8 cellular contexts compared by ENCODE assay signal in the genomic region with DNA sequence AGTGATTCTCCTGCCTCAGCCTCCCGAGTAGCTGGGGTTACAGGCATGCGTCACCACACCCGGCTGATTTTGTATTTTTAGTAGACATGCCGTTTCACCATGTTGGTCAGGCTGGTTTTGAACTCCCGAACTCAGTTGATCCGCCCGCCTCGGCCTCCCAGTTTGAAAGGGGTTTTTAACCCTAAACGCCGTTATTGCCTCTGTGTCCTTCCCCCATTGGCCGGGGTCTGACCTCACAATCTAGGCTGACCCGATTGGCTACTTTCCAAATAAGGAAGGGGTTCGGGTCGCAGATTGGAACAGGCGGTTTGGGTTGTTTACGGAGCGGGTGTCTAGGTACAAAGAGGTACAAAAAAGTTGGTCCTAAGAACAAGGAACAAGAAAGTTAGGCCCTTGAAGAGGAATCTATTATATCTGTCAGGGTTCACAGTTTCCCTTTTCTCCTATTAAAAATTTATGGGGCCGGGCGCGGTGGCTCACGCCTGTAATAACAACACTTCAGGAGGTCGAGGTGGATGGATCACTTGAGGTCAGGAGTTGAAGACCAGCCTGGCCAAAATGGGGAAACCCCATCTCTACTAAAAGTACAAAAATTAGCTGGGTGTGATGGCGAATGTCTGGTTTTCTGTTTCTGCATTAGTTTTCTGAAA. TPM values are rescaled to one million over a fixed set of nuclear protein-coding genes. Genes with fewer than 3 reads are reported as not detected.
DNase-seq lines count a peak whose midpoint lies in the region; ATAC-seq and TF ChIP-seq lines count a peak whose summit lies in the region.

No MANE protein-coding gene starts in this region.

- in situ Hi-C loops in astrocyte of the spinal cord (cut with HindIII; ENCODE audit: low sequenced_read_pairs), result no loop called here

- peak overlapping the region; percentile 81 for H3K4me3 ChIP-seq in astrocyte of the spinal cord (ENCODE audit: low read depth, low read length)

- H3K4me1 Mint-ChIP-seq in T-helper 1 cell treated with Interleukin-12 subunit alpha and Interleukin-12 subunit beta and Interleukin-4 antibody, amounts not matched to agents 30 μg/mL and 1 μg/mL, for 36 hours (ENCODE audit: low read depth), result peaks cover 14% of the 10 kb centered on the region
- H3K4me1 Mint-ChIP-seq in immature natural killer cell, result peaks cover 40 to 43% of the 10 kb centered on the region in 2 donors

- H3K36me3 Mint-ChIP-seq in T-helper 1 cell treated with Interleukin-12 subunit alpha and Interleukin-12 subunit beta and Interleukin-4 antibody, amounts not matched to agents 30 μg/mL and 1 μg/mL, for 36 hours (ENCODE audit: low read depth), result peaks cover 34% of the 10 kb centered on the region
- H3K36me3 Mint-ChIP-seq in immature natural killer cell, result peaks cover 0 to 3% (median 0%) of the 10 kb centered on the region in 3 donors

- peak overlapping the region; percentile 97 for H3K4me3 Mint-ChIP-seq in T-helper 1 cell treated with Interleukin-12 subunit alpha and Interleukin-12 subunit beta and Interleukin-4 antibody, amounts not matched to agents 30 μg/mL and 1 μg/mL, for 36 hours
- peak overlapping the region; percentile 99 to 100 (median 100) for H3K4me3 Mint-ChIP-seq in immature natural killer cell

- no peak for TF ChIP-seq CTCF in astrocyte of the spinal cord (IDR thresholded peaks at IDR 0.05; ENCODE audit: low read depth, low read length)

- H3K27me3 Mint-ChIP-seq in T-helper 1 cell treated with Interleukin-12 subunit alpha and Interleukin-12 subunit beta and Interleukin-4 antibody, amounts not matched to agents 30 μg/mL and 1 μg/mL, for 36 hours (ENCODE audit: low read depth), result no peaks in the 10 kb centered on the region
- peaks cover 6 to 12% (median 11%) of the 10 kb centered on the region in 3 donors for H3K27me3 Mint-ChIP-seq in immature natural killer cell (ENCODE audit: low read depth in 3 of 3)

- H3K9me3 Mint-ChIP-seq in T-helper 1 cell treated with Interleukin-12 subunit alpha and Interleukin-12 subunit beta and Interleukin-4 antibody, amounts not matched to agents 30 μg/mL and 1 μg/mL, for 36 hours, result peaks cover 38% of the 10 kb centered on the region
- H3K9me3 Mint-ChIP-seq in immature natural killer cell, result no peaks in the 10 kb centered on the region

- ATAC-seq in HG03196 (IDR thresholded peaks at IDR 0.05; ENCODE audit: unreplicated experiment), result no peak

- peak; percentile 22 for DNase-seq in activated gamma-delta T cell treated with anti-CD3 and anti-CD28 coated beads, Interleukin-2, amount 50 U/mL, for 16 hours (ENCODE audit: low read depth)
- no peak for DNase-seq in activated gamma-delta T cell (lab: John Stamatoyannopoulos, UW)
- DNase-seq in astrocyte of the spinal cord (ENCODE audit: low read depth, low spot score), result no peak
- DNase-seq in immature natural killer cell, result peak; percentile 61 to 66 (median 64)
- DNase-seq in stimulated activated CD4-positive, alpha-beta T cell treated with anti-CD3 and anti-CD28 coated beads, Interleukin-15, amount 100 ng/mL, for 48 hours (ENCODE audit: low read depth in 2 of 2), result peak; percentile 23 to 28
- no peak for DNase-seq in T1000 (lab: John Stamatoyannopoulos, UW)

- H3K27ac Mint-ChIP-seq in T-helper 1 cell treated with Interleukin-12 subunit alpha and Interleukin-12 subunit beta and Interleukin-4 antibody, amounts not matched to agents 30 μg/mL and 1 μg/mL, for 36 hours, result peak overlapping the region; percentile 98
- H3K27ac Mint-ChIP-seq in immature natural killer cell, result peak overlapping the region; percentile 97 to 99 (median 99)

RNA-seq across cellular contexts. Expression of gene ZNF253, which starts 1.0 kb away (rescaled TPM):
- 1 to 10 TPM; 3.5 to 6.9 (median 5.8) TPM for polyA plus RNA-seq in immature natural killer cell

RNA-seq across cellular contexts. Expression of gene ZNF93, which starts 34.0 kb away (rescaled TPM):
- polyA plus RNA-seq in immature natural killer cell, result 1 to 10 TPM; 2.8 to 5.3 (median 4.8) TPM

RNA-seq across cellular contexts. Expression of gene ZNF506, which starts 45.2 kb away (rescaled TPM):
- polyA plus RNA-seq in immature natural killer cell, result 10 to 100 TPM; 15.7 to 19.4 (median 17.1) TPM

Comparison
In these comparisons a context has a peak if more than half of its experiments do, and no peak if none do; other contexts are left out.
1. DNase-seq: peak in activated gamma-delta T cell treated with anti-CD3 and anti-CD28 coated beads, Interleukin-2, amount 50 U/mL, for 16 hours (single experiment), immature natural killer cell (3 of 3) and stimulated activated CD4-positive, alpha-beta T cell treated with anti-CD3 and anti-CD28 coated beads, Interleukin-15, amount 100 ng/mL, for 48 hours (2 of 2); none in activated gamma-delta T cell (single experiment), astrocyte of the spinal cord (single experiment) and T1000 (single experiment).